ENCODE assay signal across 22 cellular contexts in the genomic region with DNA sequence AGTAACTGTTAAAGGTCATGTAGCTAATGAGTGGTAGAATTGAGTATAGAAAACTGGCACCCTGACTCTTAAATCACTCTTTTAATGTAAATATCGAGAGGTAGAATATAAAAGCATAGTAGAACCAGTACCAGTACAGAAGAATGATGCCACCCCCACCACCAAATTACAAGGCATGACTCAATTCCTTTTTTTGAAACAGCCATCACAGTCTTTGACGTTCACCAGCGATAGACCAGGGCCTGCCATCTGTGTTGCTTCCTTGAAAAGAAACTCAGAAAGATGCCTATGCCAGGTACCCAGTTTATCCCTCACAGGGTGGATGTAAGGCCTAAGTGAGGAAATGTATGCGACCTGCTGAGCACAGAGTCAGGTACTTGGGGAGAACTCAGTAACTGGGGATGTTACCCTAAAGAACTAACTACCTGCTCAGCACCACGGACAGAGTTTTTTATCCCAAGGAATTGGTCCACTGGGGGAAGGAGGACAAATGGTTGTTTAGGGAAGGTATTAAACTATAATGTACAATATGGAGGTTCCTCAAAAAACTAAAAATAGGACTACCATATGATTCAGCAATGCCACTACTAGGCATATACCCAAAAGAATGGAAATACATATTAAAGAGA.
A peak's percentile ranks its signal among the peaks of the same experiment; 100 is the strongest.
DNase-seq lines count a peak whose midpoint lies in the region; ATAC-seq, FAIRE-seq and TF ChIP-seq lines count a peak whose summit lies in the region.
"Had no signal": no experiment of that assay in that cellular context is flagged by ENCODE, and none has a peak within 500 bp of the region (broad histone marks: within the 10 kb centered on the region; RNA-seq: fewer than 3 reads in every experiment).

No MANE protein-coding gene starts in this region.

- CTCF ChIA-PET in HEK293 (lab: Yijun Ruan, JAX), result no interaction called here
- CTCF ChIA-PET in H1 (lab: Charles Lee; ENCODE audit: partially characterized antibody), result no interaction called here

- H2AK5ac ChIP-seq in H1 (ENCODE audit: low read depth, low read length), result no peak overlapping the region

- H3K4me3 ChIP-seq in HEK293 (ENCODE audit: low read depth, low read length), result no peak overlapping the region
- H3K4me3 ChIP-seq in H1 (ENCODE audit: extremely low read depth in 1 of 4, insufficient read depth in 2 of 4, low read depth in 3 of 4, low read length in 4 of 4), result no peak overlapping the region
- no peak overlapping the region for H3K4me3 ChIP-seq in HAP-1
- H3K4me3 ChIP-seq: GM23248, Peyer's patch had no signal

- H3K56ac ChIP-seq in H1 (replicated peaks; ENCODE audit: insufficient read length, low read depth, low read length), result no peak overlapping the region

- H3K36me3 ChIP-seq in HEK293 (ENCODE audit: control insufficient read depth in 2 of 2, insufficient read depth in 1 of 2, low read length in 2 of 2), result no peaks in the 10 kb centered on the region
- peaks cover 0 to 3% (median 0%) of the 10 kb centered on the region in 4 experiments; a peak in 1 of 8 replicates for H3K36me3 ChIP-seq in H1 (ENCODE audit: control insufficient read depth in 2 of 4, insufficient read depth in 4 of 4, low read length in 3 of 4)
- no peaks in the 10 kb centered on the region for H3K36me3 ChIP-seq in HAP-1 (replicated peaks)
- H3K36me3 ChIP-seq: Peyer's patch had no signal

- peaks cover 0 to 8% of the 10 kb centered on the region in 2 experiments; a peak in 1 of 4 replicates for H3K79me2 ChIP-seq in H1 (ENCODE audit: control insufficient read depth in 1 of 2, insufficient read depth in 2 of 2, low read length in 2 of 2)

- peaks cover 2 to 6% of the 10 kb centered on the region in 2 experiments for H4K20me1 ChIP-seq in H1 (replicated peaks in 1 of 2; ENCODE audit: control insufficient read depth in 1 of 2, insufficient read depth in 2 of 2, low read length in 2 of 2)

- no peaks in the 10 kb centered on the region for H3K23me2 ChIP-seq in H1 (ENCODE audit: low read depth, low read length)

- 86% methylated on average over 5 of the region's 5 CpGs; no CpG with 5 or more reads in 1 of the 2 experiments for WGBS in H1 (ENCODE audit: extremely low coverage in 1 of 2, insufficient coverage in 1 of 2, insufficient read length in 1 of 2, insufficient replicate concordance in 2 of 2, low coverage in 1 of 2, low lambda C conversion rate in 2 of 2, missing lambda C conversion rate in 1 of 2), 2 experiments

- no peak overlapping the region for H2AFZ ChIP-seq in H1 (ENCODE audit: low read length)
- H2AFZ ChIP-seq: GM23248 had no signal

- peaks cover 2% of the 10 kb centered on the region; the same call in 1 of the 2 replicates for H3K79me1 ChIP-seq in H1 (ENCODE audit: low read depth, low read length)

- H3K23ac ChIP-seq in H1 (ENCODE audit: insufficient read length), result no peak overlapping the region

- H3K14ac ChIP-seq in H1 (ENCODE audit: insufficient read length), result no peak overlapping the region

- POLR2A ChIA-PET in HEK293 (lab: Yijun Ruan, JAX), result no interaction called here
- POLR2A ChIA-PET in H1 (lab: Charles Lee; ENCODE audit: partially characterized antibody), result no interaction called here

- no peak overlapping the region for H2BK12ac ChIP-seq in H1 (ENCODE audit: low read depth, low read length)

- no peak overlapping the region for H2BK120ac ChIP-seq in H1 (replicated peaks; ENCODE audit: low read depth, low read length)

- H4K91ac ChIP-seq in H1 (replicated peaks; ENCODE audit: insufficient read length, low read length), result no peak overlapping the region

- no peak for TF ChIP-seq RAD21 in H1 (IDR thresholded peaks at IDR 0.05 in 1 of 2, conservative IDR thresholded peaks at IDR 0.05 in 1 of 2; ENCODE audit: low read depth in 2 of 2, low read length in 2 of 2)

- H3K4ac ChIP-seq in H1 (replicated peaks; ENCODE audit: insufficient read length, low read depth, low read length), result no peak overlapping the region

- TF ChIP-seq CTCF in HEK293 (tag by site-specific recombination; IDR thresholded peaks at IDR 0.05) (no peak), H1 (IDR thresholded peaks at IDR 0.05; ENCODE audit: control extremely low read depth in 1 of 3, insufficient read depth in 1 of 3, low read depth in 1 of 3, low read length in 3 of 3) (no peak)

- H3K27me3 ChIP-seq in H1 (replicated peaks in 1 of 4; ENCODE audit: control insufficient read depth in 3 of 4, extremely low read depth in 1 of 4, insufficient read depth in 3 of 4, low read length in 3 of 4), result no peaks in the 10 kb centered on the region
- H3K27me3 ChIP-seq in HAP-1 (ENCODE audit: low read depth), result no peaks in the 10 kb centered on the region
- H3K27me3 ChIP-seq: Peyer's patch had no signal

- H4K5ac ChIP-seq in H1 (ENCODE audit: insufficient read length, low read depth, low read length), result no peak overlapping the region

- H2BK15ac ChIP-seq in H1 (ENCODE audit: low read length), result no peak overlapping the region

- H4K8ac ChIP-seq in H1 (ENCODE audit: extremely low read depth, insufficient read depth, low read length), result no peak overlapping the region

- H3K9me3 ChIP-seq in HEK293 (ENCODE audit: control insufficient read depth, insufficient read depth, low read depth, low read length), result no peaks in the 10 kb centered on the region
- no peaks in the 10 kb centered on the region for H3K9me3 ChIP-seq in H1 (ENCODE audit: insufficient read depth in 2 of 2, low read depth in 1 of 2, low read length in 1 of 2)
- H3K9me3 ChIP-seq in HAP-1, result no peaks in the 10 kb centered on the region
- H3K9me3 ChIP-seq: Peyer's patch had no signal

- H3K9ac ChIP-seq in H1 (replicated peaks in 1 of 4; ENCODE audit: extremely low read depth in 1 of 4, low read depth in 3 of 4, low read length in 3 of 4), result no peak overlapping the region
- H3K9ac ChIP-seq: GM23248, KMS-11 had no signal

- in situ Hi-C loops in ACHN (cut with HindIII; ENCODE audit: low pct_ligation_motif_present, low pct_unique_long_range_greater_than_20kb, low sequenced_read_pairs) (no loop called here), HAP-1 (cut with MboI; ENCODE audit: low sequenced_read_pairs) (no loop called here)

- FAIRE-seq in H1 (lab: Jason Lieb, UNC), result peak; percentile 77
- FAIRE-seq: D721Med had no signal

- H3K4me1 ChIP-seq in HEK293 (ENCODE audit: control insufficient read depth, insufficient read depth, low read length), result no peaks in the 10 kb centered on the region
- no peaks in the 10 kb centered on the region for H3K4me1 ChIP-seq in H1 (replicated peaks in 1 of 4; ENCODE audit: control insufficient read depth in 3 of 4, insufficient read depth in 4 of 4, low read length in 3 of 4)
- no peaks in the 10 kb centered on the region for H3K4me1 ChIP-seq in HAP-1
- H3K4me1 ChIP-seq: Peyer's patch had no signal

- no peak for TF ChIP-seq POLR2A in H1 (IDR thresholded peaks at IDR 0.05; ENCODE audit: control extremely low read depth in 1 of 2, low read depth in 2 of 2, low read length in 2 of 2)

- no peak for TF ChIP-seq EP300 in H1 (IDR thresholded peaks at IDR 0.05; ENCODE audit: borderline replicate concordance in 1 of 2, low read depth in 2 of 2, low read length in 2 of 2)

- no peak overlapping the region for H2BK20ac ChIP-seq in H1 (ENCODE audit: low read length)

- H3K4me2 ChIP-seq in H1 (ENCODE audit: insufficient read depth in 1 of 2, low read depth in 2 of 2, low read length in 2 of 2), result no peak overlapping the region
- H3K4me2 ChIP-seq: KMS-11 had no signal

- H3K27ac ChIP-seq in HEK293 (ENCODE audit: extremely low read depth, low read depth, low read length) (no peak overlapping the region), H1 (ENCODE audit: low read depth, low read length) (no peak overlapping the region)
- H3K27ac ChIP-seq: GM23248, HL-60, KMS-11, Peyer's patch had no signal

- ATAC-seq in HG03175 (IDR thresholded peaks at IDR 0.05; ENCODE audit: unreplicated experiment) (no peak), HG03442 (IDR thresholded peaks at IDR 0.05; ENCODE audit: unreplicated experiment) (no peak), HG02970 (IDR thresholded peaks at IDR 0.05; ENCODE audit: low FRiP score, unreplicated experiment) (no peak)

- DNase-seq in ACHN (peak; percentile 13), H1 (ENCODE audit: low read depth in 1 of 2, low spot score in 2 of 2) (no peak), left kidney (ENCODE audit: low read depth, low spot score) (peak; percentile 38), HAP-1 (ENCODE audit: low spot score in 2 of 2) (no peak)
- DNase-seq: DMS53, EL, GM23248, NCI-H1105, NCI-H146, NCI-H2029, NCI-H2171, NCI-H345, NCI-H524 treated with DMSO at 0.1 percent for 48 hours, NCI-H82, Peyer's patch had no signal

- no peak overlapping the region for H3K18ac ChIP-seq in H1 (ENCODE audit: extremely low read depth, low read length)

- H2BK5ac ChIP-seq in H1 (ENCODE audit: low read depth, low read length), result no peak overlapping the region

TF ChIP-seq in HEK293, 187 proteins besides CTCF, POLR2A, EP300 and RAD21 (continues in another document):
- no peak for TF ChIP-seq ZNF354C (tag by site-specific recombination; IDR thresholded peaks at IDR 0.05; ENCODE audit: borderline replicate concordance, low read depth)

TF ChIP-seq in H1, 55 proteins besides CTCF, POLR2A, EP300 and RAD21:
- TF ChIP-seq CBX8 (IDR thresholded peaks at IDR 0.05; ENCODE audit: borderline replicate concordance, low read depth, low read length) (no peak), SUZ12 (IDR thresholded peaks at IDR 0.05; ENCODE audit: low read length) (no peak), EGR1 (IDR thresholded peaks at IDR 0.05; ENCODE audit: borderline replicate concordance, low read depth, low read length) (no peak), NRF1 (IDR thresholded peaks at IDR 0.05; ENCODE audit: low read depth, low read length) (no peak), RFX5 (IDR thresholded peaks at IDR 0.05; ENCODE audit: borderline replicate concordance, low read depth, low read length) (no peak), PHF8 (conservative IDR thresholded peaks at IDR 0.05; ENCODE audit: low read depth, low read length) (no peak), RBBP5 (IDR thresholded peaks at IDR 0.05; ENCODE audit: borderline replicate concordance, low read depth, low read length) (no peak), RNF2 (IDR thresholded peaks at IDR 0.05; ENCODE audit: borderline replicate concordance, low read depth, low read length, missing control alignments, poor library complexity, severe bottlenecking) (no peak), SP1 (IDR thresholded peaks at IDR 0.05; ENCODE audit: low read depth, low read length) (no peak)
- TF ChIP-seq, protein P1, sequence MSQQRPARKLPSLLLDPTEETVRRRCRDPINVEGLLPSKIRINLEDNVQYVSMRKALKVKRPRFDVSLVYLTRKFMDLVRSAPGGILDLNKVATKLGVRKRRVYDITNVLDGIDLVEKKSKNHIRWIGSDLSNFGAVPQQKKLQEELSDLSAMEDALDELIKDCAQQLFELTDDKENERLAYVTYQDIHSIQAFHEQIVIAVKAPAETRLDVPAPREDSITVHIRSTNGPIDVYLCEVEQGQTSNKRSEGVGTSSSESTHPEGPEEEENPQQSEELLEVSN (IDR thresholded peaks at IDR 0.05), result no peak

Comparison
In these comparisons a context has a peak if more than half of its experiments do, and no peak if none do; other contexts are left out.
1. DNase-seq: peak in ACHN (single experiment) and left kidney (single experiment); none in H1 (0 of 2) and HAP-1 (0 of 2).